In genomic region chr14:49989980-49990379, GRCh38 we compare ENCODE assay signal across 24 cellular contexts.
DNase-seq lines count a peak whose midpoint lies in the region; ATAC-seq and TF ChIP-seq lines count a peak whose summit lies in the region.
"Had no signal": no experiment of that assay in that cellular context is flagged by ENCODE, and none has a peak within 500 bp of the region (broad histone marks: within the 10 kb centered on the region; RNA-seq: fewer than 3 reads in every experiment).

No MANE protein-coding gene starts in this region.

- H4K20me1 ChIP-seq in SK-N-SH (ENCODE audit: insufficient read depth) (no peaks in the 10 kb centered on the region), H9 (ENCODE audit: control insufficient read depth, insufficient read depth, insufficient read length) (no peaks in the 10 kb centered on the region)

- H3K27me3 ChIP-seq in SK-N-SH (ENCODE audit: insufficient read depth) (no peaks in the 10 kb centered on the region), H9 (ENCODE audit: insufficient read depth, low read length) (no peaks in the 10 kb centered on the region)
- H3K27me3 ChIP-seq: Peyer's patch had no signal

- POLR2A ChIA-PET in SK-N-SH (lab: Yijun Ruan, JAX) = no interaction called here
- POLR2A ChIA-PET in activated CD4-positive, alpha-beta memory T cell treated with anti-CD3 and anti-CD28 coated beads, Interleukin-2, amount 10 ng/mL, durations not matched to agents 7 days and 5 days (lab: Charles Lee) = interaction anchor here (1.0 to 15.6 kb wide), 5 partner anchors 7 to 128 kb away, joined by 3 to 630 read pairs (median 5); no protein-coding TSS in a partner anchor

- H3K4ac ChIP-seq in H9 (ENCODE audit: low read depth, low read length) = no peak overlapping the region

- no peaks in the 10 kb centered on the region for H3K23me2 ChIP-seq in H9 (ENCODE audit: insufficient read length, low read depth, low read length, poor library complexity, severe bottlenecking)

- no peak overlapping the region for H3T11ph ChIP-seq in H9 (ENCODE audit: low read length)

- H3F3A ChIP-seq in SK-N-SH (replicated peaks; ENCODE audit: insufficient read depth) = peaks cover 31% of the 10 kb centered on the region

- TF ChIP-seq CTCF in SK-N-SH (IDR thresholded peaks at IDR 0.05) (no peak), H9 (conservative IDR thresholded peaks at IDR 0.05) (no peak)

- H2AFZ ChIP-seq in SK-N-SH (ENCODE audit: low read depth) (no peak overlapping the region), H9 (ENCODE audit: low read length) (no peak overlapping the region)

- H3K9me3 ChIP-seq in SK-N-SH = no peaks in the 10 kb centered on the region
- H3K9me3 ChIP-seq in H9 (ENCODE audit: control insufficient read depth, low read depth, low read length) = no peaks in the 10 kb centered on the region
- H3K9me3 ChIP-seq: Peyer's patch had no signal

- ATAC-seq in SK-N-SH treated with all-trans-retinoic acid at 6 μM for 48 hours = no peak
- no peak for ATAC-seq in stimulated activated effector memory CD8-positive, alpha-beta T cell treated with anti-CD3 and anti-CD28 coated beads, Interleukin-12 subunit alpha, Interleukin-12 subunit beta, amount 100 ng/mL, for 72 hours
- ATAC-seq: activated T-cell treated with anti-CD3 and anti-CD28 coated beads, Interleukin-2, amount 50 U/mL, for 4 hours; K562; left lobe of liver had no signal

- H3K27ac Mint-ChIP-seq in stimulated activated effector memory CD8-positive, alpha-beta T cell treated with anti-CD3 and anti-CD28 coated beads, Interleukin-12 subunit alpha, Interleukin-12 subunit beta, amount 100 ng/mL, for 72 hours = peak overlapping the region; percentile 26
- no peak overlapping the region for H3K27ac Mint-ChIP-seq in H9
- no peak overlapping the region for H3K27ac Mint-ChIP-seq in activated CD4-positive, alpha-beta memory T cell treated with anti-CD3 and anti-CD28 coated beads, Interleukin-2, amount 10 ng/mL, durations not matched to agents 7 days and 5 days
- H3K27ac Mint-ChIP-seq: activated CD4-positive, alpha-beta memory T cell treated with anti-CD3 and anti-CD28 coated beads for 36 hours; activated naive CD4-positive, alpha-beta T cell treated with anti-CD3 and anti-CD28 coated beads for 36 hours had no signal

- H3K9ac ChIP-seq in SK-N-SH = no peak overlapping the region
- no peak overlapping the region for H3K9ac ChIP-seq in H9 (ENCODE audit: extremely low read depth, insufficient read length, low read length)

- no peak overlapping the region for H4K91ac ChIP-seq in H9 (ENCODE audit: insufficient read length, low read depth, low read length)

- no peak overlapping the region for H4K5ac ChIP-seq in H9 (ENCODE audit: insufficient read length, low read depth, low read length)

- H2BK15ac ChIP-seq in H9 (ENCODE audit: low read depth, low read length) = no peak overlapping the region

- CTCF ChIA-PET in SK-N-SH (lab: Yijun Ruan, JAX) = interaction anchor here (0.9 to 1.4 kb wide), 4 partner anchors 10 to 128 kb away, joined by 3 to 4 read pairs (median 4); no protein-coding TSS in a partner anchor
- CTCF ChIA-PET in activated CD4-positive, alpha-beta memory T cell treated with anti-CD3 and anti-CD28 coated beads, Interleukin-2, amount 10 ng/mL, durations not matched to agents 7 days and 5 days (lab: Charles Lee) = interaction anchor here (0.6 to 1.1 kb wide), 2 partner anchors 10 to 66 kb away, joined by 3 to 4 read pairs; no protein-coding TSS in a partner anchor

- H3K9me3 Mint-ChIP-seq in stimulated activated effector memory CD8-positive, alpha-beta T cell treated with anti-CD3 and anti-CD28 coated beads, Interleukin-12 subunit alpha, Interleukin-12 subunit beta, amount 100 ng/mL, for 72 hours = no peaks in the 10 kb centered on the region
- H3K9me3 Mint-ChIP-seq in H9 = no peaks in the 10 kb centered on the region
- no peaks in the 10 kb centered on the region for H3K9me3 Mint-ChIP-seq in activated CD4-positive, alpha-beta memory T cell treated with anti-CD3 and anti-CD28 coated beads, Interleukin-2, amount 10 ng/mL, durations not matched to agents 7 days and 5 days
- H3K9me3 Mint-ChIP-seq: activated CD4-positive, alpha-beta memory T cell treated with anti-CD3 and anti-CD28 coated beads for 36 hours; activated naive CD4-positive, alpha-beta T cell treated with anti-CD3 and anti-CD28 coated beads for 36 hours; activated T-cell treated with anti-CD3 and anti-CD28 coated beads, Interleukin-2, amount 50 U/mL, for 4 hours; CD14-positive monocyte; neural crest cell had no signal

- no peak for TF ChIP-seq RAD21 in SK-N-SH (IDR thresholded peaks at IDR 0.05; ENCODE audit: low read length)

- no peaks in the 10 kb centered on the region; the same call in 1 of the 2 replicates for H3K27me3 Mint-ChIP-seq in H9 (ENCODE audit: low read depth)
- no peaks in the 10 kb centered on the region for H3K27me3 Mint-ChIP-seq in activated CD4-positive, alpha-beta memory T cell treated with anti-CD3 and anti-CD28 coated beads, Interleukin-2, amount 10 ng/mL, durations not matched to agents 7 days and 5 days
- H3K27me3 Mint-ChIP-seq: activated CD4-positive, alpha-beta memory T cell treated with anti-CD3 and anti-CD28 coated beads for 36 hours had no signal

- no peak overlapping the region for H3K14ac ChIP-seq in H9 (ENCODE audit: insufficient read depth, low read length)

- no peak for TF ChIP-seq EP300 in SK-N-SH (IDR thresholded peaks at IDR 0.05; ENCODE audit: borderline replicate concordance in 1 of 2, low read depth in 1 of 2, low read length in 1 of 2)

- no peaks in the 10 kb centered on the region for H3K9me2 ChIP-seq in SK-N-SH

- no peak overlapping the region for H3K4me3 ChIP-seq in SK-N-SH (ENCODE audit: low read depth in 2 of 2, low read length in 1 of 2)
- H3K4me3 ChIP-seq: K562, Peyer's patch had no signal

- H2BK5ac ChIP-seq in H9 (ENCODE audit: insufficient read length, low read length) = no peak overlapping the region

- no peak for DNase-seq in SK-N-SH
- DNase-seq in MV-4-11 (lab: John Stamatoyannopoulos, UW) = peak; percentile 57
- DNase-seq in glomerular visceral epithelial cell (ENCODE audit: extremely low spot score) = peak; percentile 19
- DNase-seq in stimulated activated effector memory CD8-positive, alpha-beta T cell treated with anti-CD3 and anti-CD28 coated beads, Interleukin-12 subunit alpha, Interleukin-12 subunit beta, amount 100 ng/mL, for 72 hours (ENCODE audit: low spot score in 2 of 2) = no peak
- no peak for DNase-seq in HT-29 (ENCODE audit: low spot score)
- DNase-seq in H9 = no peak
- no peak for DNase-seq in activated CD4-positive, alpha-beta memory T cell treated with anti-CD3 and anti-CD28 coated beads, Interleukin-2, amount 10 ng/mL, durations not matched to agents 7 days and 5 days
- DNase-seq: activated CD4-positive, alpha-beta memory T cell treated with anti-CD3 and anti-CD28 coated beads for 36 hours; activated naive CD4-positive, alpha-beta T cell treated with anti-CD3 and anti-CD28 coated beads for 36 hours; activated T-cell treated with anti-CD3 and anti-CD28 coated beads, Interleukin-2, amount 50 U/mL, for 4 hours; amniotic stem cell; glutamatergic neuron; HCEC 1CT; midbrain; NCI-H2029; NCI-H446; Peyer's patch; posterior cingulate gyrus; substantia nigra had no signal

- H3K18ac ChIP-seq in H9 (ENCODE audit: insufficient read length, low read depth, low read length) = no peak overlapping the region

- H3K4me2 ChIP-seq in SK-N-SH = no peak overlapping the region
- no peak overlapping the region for H3K4me2 ChIP-seq in H9 (ENCODE audit: insufficient read depth, insufficient read length, low read length)

- 98% methylated on average over 2 of the region's 2 CpGs for WGBS in SK-N-SH (ENCODE audit: low lambda C conversion rate)
- no CpG with 5 or more reads among the region's 2 CpGs for WGBS in H9 (ENCODE audit: extremely low coverage, insufficient read length, low lambda C conversion rate)

- no peak overlapping the region for H2AK5ac ChIP-seq in H9 (ENCODE audit: insufficient read length, low read length)

- H3K23ac ChIP-seq in H9 (ENCODE audit: insufficient read length, low read depth, low read length) = no peak overlapping the region

- no peak overlapping the region for H2BK20ac ChIP-seq in H9 (ENCODE audit: low read depth, low read length, poor library complexity, severe bottlenecking)

- no peak overlapping the region for H2BK12ac ChIP-seq in H9 (ENCODE audit: insufficient read length, low read depth, low read length)

- no peak overlapping the region for H3K56ac ChIP-seq in H9 (ENCODE audit: insufficient read length, low read depth, low read length)

- peaks cover 35% of the 10 kb centered on the region for H3K36me3 Mint-ChIP-seq in stimulated activated effector memory CD8-positive, alpha-beta T cell treated with anti-CD3 and anti-CD28 coated beads, Interleukin-12 subunit alpha, Interleukin-12 subunit beta, amount 100 ng/mL, for 72 hours
- no peaks in the 10 kb centered on the region for H3K36me3 Mint-ChIP-seq in H9 (ENCODE audit: insufficient read depth in 1 of 3, low read depth in 3 of 3)
- H3K36me3 Mint-ChIP-seq in activated CD4-positive, alpha-beta memory T cell treated with anti-CD3 and anti-CD28 coated beads, Interleukin-2, amount 10 ng/mL, durations not matched to agents 7 days and 5 days (ENCODE audit: low read depth) = peaks cover 4% of the 10 kb centered on the region
- H3K36me3 Mint-ChIP-seq: CD14-positive monocyte had no signal

- H2BK120ac ChIP-seq in H9 (ENCODE audit: low read depth, low read length, poor library complexity, severe bottlenecking) = no peak overlapping the region

- peak overlapping the region; percentile 1 for H3K4me3 Mint-ChIP-seq in stimulated activated effector memory CD8-positive, alpha-beta T cell treated with anti-CD3 and anti-CD28 coated beads, Interleukin-12 subunit alpha, Interleukin-12 subunit beta, amount 100 ng/mL, for 72 hours
- no peak overlapping the region for H3K4me3 Mint-ChIP-seq in H9
- H3K4me3 Mint-ChIP-seq in activated CD4-positive, alpha-beta memory T cell treated with anti-CD3 and anti-CD28 coated beads, Interleukin-2, amount 10 ng/mL, durations not matched to agents 7 days and 5 days = no peak overlapping the region
- H3K4me3 Mint-ChIP-seq: activated CD4-positive, alpha-beta memory T cell treated with anti-CD3 and anti-CD28 coated beads for 36 hours; activated naive CD4-positive, alpha-beta T cell treated with anti-CD3 and anti-CD28 coated beads for 36 hours; activated T-cell treated with anti-CD3 and anti-CD28 coated beads, Interleukin-2, amount 50 U/mL, for 4 hours; CD14-positive monocyte; neural crest cell had no signal

- H3K79me2 ChIP-seq in SK-N-SH (ENCODE audit: insufficient read depth) (no peaks in the 10 kb centered on the region), H9 (ENCODE audit: insufficient read depth, low read length) (no peaks in the 10 kb centered on the region)

- H3K79me1 ChIP-seq in H9 (ENCODE audit: insufficient read depth, low read depth, low read length, poor library complexity, severe bottlenecking) = no peaks in the 10 kb centered on the region

- peaks cover 70% of the 10 kb centered on the region for H3K4me1 Mint-ChIP-seq in stimulated activated effector memory CD8-positive, alpha-beta T cell treated with anti-CD3 and anti-CD28 coated beads, Interleukin-12 subunit alpha, Interleukin-12 subunit beta, amount 100 ng/mL, for 72 hours
- peaks cover 12 to 14% of the 10 kb centered on the region in 2 experiments for H3K4me1 Mint-ChIP-seq in H9
- H3K4me1 Mint-ChIP-seq in activated CD4-positive, alpha-beta memory T cell treated with anti-CD3 and anti-CD28 coated beads, Interleukin-2, amount 10 ng/mL, durations not matched to agents 7 days and 5 days = peaks cover 39% of the 10 kb centered on the region

- no peaks in the 10 kb centered on the region for H3K36me3 ChIP-seq in SK-N-SH (replicated peaks in 1 of 2; ENCODE audit: control insufficient read depth in 1 of 2, insufficient read depth in 2 of 2, low read length in 1 of 2)
- H3K36me3 ChIP-seq: Peyer's patch had no signal

- H3K27ac ChIP-seq in SK-N-SH (ENCODE audit: low read depth in 2 of 2, low read length in 1 of 2) (no peak overlapping the region), H9 (ENCODE audit: insufficient read length, low read depth, low read length) (no peak overlapping the region)
- H3K27ac ChIP-seq: Peyer's patch had no signal

- H3K4me1 ChIP-seq in SK-N-SH (ENCODE audit: control insufficient read depth in 1 of 2, insufficient read depth in 2 of 2, low read depth in 1 of 2, low read length in 1 of 2) (peaks cover 5 to 17% of the 10 kb centered on the region in 2 experiments), H9 (ENCODE audit: insufficient read depth, low read length) (no peaks in the 10 kb centered on the region)

- H4K8ac ChIP-seq in H9 (replicated peaks; ENCODE audit: insufficient read length, low read depth, low read length) = no peak overlapping the region

Comparison
In these comparisons a context has a peak if more than half of its experiments do, and no peak if none do; other contexts are left out.
1. DNase-seq: peak in MV-4-11 (single experiment) and glomerular visceral epithelial cell (single experiment); none in SK-N-SH (single experiment), stimulated activated effector memory CD8-positive, alpha-beta T cell treated with anti-CD3 and anti-CD28 coated beads, Interleukin-12 subunit alpha, Interleukin-12 subunit beta, amount 100 ng/mL, for 72 hours (0 of 2), HT-29 (single experiment), H9 (single experiment) and activated CD4-positive, alpha-beta memory T cell treated with anti-CD3 and anti-CD28 coated beads, Interleukin-2, amount 10 ng/mL, durations not matched to agents 7 days and 5 days (single experiment).